8 cellular contexts compared by ENCODE assay signal in genomic region chr5:112921833-112922817, GRCh38. TPM values are rescaled to one million over a fixed set of nuclear protein-coding genes. Genes with fewer than 3 reads are reported as not detected.
A peak's percentile ranks its signal among the peaks of the same experiment; 100 is the strongest.
DNase-seq lines count a peak whose midpoint lies in the region; ATAC-seq and TF ChIP-seq lines count a peak whose summit lies in the region.

Gene REEP5 (minus strand): TSS chr5:112922227. CDS start chr5:112922190, 37 bp downstream.

- DNase-seq in ELF-1 (ENCODE audit: low read depth, low spot score) = peak; percentile 86
- peak; percentile 90 for DNase-seq in GM23338 (ENCODE audit: low spot score)
- peak; percentile 59 for DNase-seq in LNCaP clone FGC (ENCODE audit: low read depth)
- peak; percentile 38 for DNase-seq in SHP77 treated with DMSO at 0.1 percent for 48 hours (lab: John Stamatoyannopoulos, UW)
- peak; percentile 81 for DNase-seq in activated gamma-delta T cell (lab: John Stamatoyannopoulos, UW)
- DNase-seq in fibroblast of villous mesenchyme (ENCODE audit: low read depth) = peak; percentile 78
- peak; percentile 95 for DNase-seq in neural progenitor cell (ENCODE audit: low spot score)

- H3K79me2 ChIP-seq in GM23338 (replicated peaks; ENCODE audit: insufficient read depth) (peaks cover 14% of the 10 kb centered on the region), neural progenitor cell (ENCODE audit: low read depth) (peaks cover 12% of the 10 kb centered on the region)

- H3K27me3 Mint-ChIP-seq in GM23338 (ENCODE audit: insufficient read depth, low read depth, poor library complexity) = peaks cover 15% of the 10 kb centered on the region
- peaks cover 12% of the 10 kb centered on the region for H3K27me3 Mint-ChIP-seq in neural progenitor cell (ENCODE audit: insufficient read depth, low read depth)

- H3K4me1 ChIP-seq in GM23338 (ENCODE audit: insufficient read depth) (0 out of 2 replicates have a peak, but pooled peaks cover 9% of the 10 kb centered on the region), neural progenitor cell (peaks cover 9% of the 10 kb centered on the region), subcutaneous abdominal adipose tissue (ENCODE audit: control insufficient read depth in 5 of 5, insufficient read depth in 5 of 5, low read length in 5 of 5) (peaks cover 3 to 49% (median 40%) of the 10 kb centered on the region in 5 donors)

- H2AFZ ChIP-seq in GM23338 (peak within 1 kb of the TSS; percentile 99), neural progenitor cell (replicated peaks) (peak within 1 kb of the TSS; percentile 83)

- peak; percentile 89 for ATAC-seq in GM23338

- H3K4me1 Mint-ChIP-seq in GM23338 = peaks cover 15% of the 10 kb centered on the region
- H3K4me1 Mint-ChIP-seq in neural progenitor cell = peaks cover 18% of the 10 kb centered on the region

- H3K4me3 ChIP-seq in GM23338 = peak within 1 kb of the TSS; percentile 98
- H3K4me3 ChIP-seq in LNCaP clone FGC (ENCODE audit: low read depth, low read length) = peak within 1 kb of the TSS; percentile 79
- peak within 1 kb of the TSS; percentile 97 for H3K4me3 ChIP-seq in fibroblast of villous mesenchyme (ENCODE audit: low read depth, low read length)
- H3K4me3 ChIP-seq in neural progenitor cell = peak within 1 kb of the TSS; percentile 97
- peak within 1 kb of the TSS; percentile 85 to 99 (median 92) for H3K4me3 ChIP-seq in subcutaneous abdominal adipose tissue (ENCODE audit: low read depth in 1 of 5, low read length in 5 of 5)

- H3K27ac Mint-ChIP-seq in GM23338 (peak within 1 kb of the TSS; percentile 89), neural progenitor cell (peak within 1 kb of the TSS; percentile 57)

- peak; percentile 62 to 88 for TF ChIP-seq CTCF in GM23338 (conservative IDR thresholded peaks at IDR 0.05; ENCODE audit: low read depth in 2 of 2)
- peak; percentile 98 for TF ChIP-seq CTCF in LNCaP clone FGC (IDR thresholded peaks at IDR 0.05; ENCODE audit: control insufficient read depth, extremely low read depth, insufficient read depth)
- TF ChIP-seq CTCF in fibroblast of villous mesenchyme (IDR thresholded peaks at IDR 0.05; ENCODE audit: insufficient read depth, low read depth, low read length) = peak; percentile 69
- peak; percentile 76 for TF ChIP-seq CTCF in neural progenitor cell (IDR thresholded peaks at IDR 0.05)

- H3K9me3 ChIP-seq in neural progenitor cell (ENCODE audit: low read depth) = no peaks in the 10 kb centered on the region
- no peaks in the 10 kb centered on the region for H3K9me3 ChIP-seq in subcutaneous abdominal adipose tissue (ENCODE audit: control insufficient read depth in 5 of 5, low read length in 5 of 5)

- H3K4me2 ChIP-seq in GM23338 = peak within 1 kb of the TSS; percentile 86
- H3K4me2 ChIP-seq in neural progenitor cell = peak within 1 kb of the TSS; percentile 86

- H3K4me3 Mint-ChIP-seq in GM23338 (peak within 1 kb of the TSS; percentile 97), neural progenitor cell (peak within 1 kb of the TSS; percentile 98)

- no peaks in the 10 kb centered on the region; the same call in 1 of the 2 replicates for H4K20me1 ChIP-seq in GM23338 (replicated peaks; ENCODE audit: insufficient read depth)
- H4K20me1 ChIP-seq in neural progenitor cell (ENCODE audit: low read depth) = no peaks in the 10 kb centered on the region

- H3K36me3 Mint-ChIP-seq in GM23338 (ENCODE audit: low read depth) = peaks cover 33% of the 10 kb centered on the region
- H3K36me3 Mint-ChIP-seq in neural progenitor cell = peaks cover 14% of the 10 kb centered on the region

- H3K36me3 ChIP-seq in GM23338 (ENCODE audit: insufficient read depth) = 0 out of 2 replicates have a peak, but pooled peaks cover 5% of the 10 kb centered on the region
- no peaks in the 10 kb centered on the region for H3K36me3 ChIP-seq in neural progenitor cell
- H3K36me3 ChIP-seq in subcutaneous abdominal adipose tissue (ENCODE audit: control insufficient read depth in 5 of 5, insufficient read depth in 5 of 5, low read length in 5 of 5) = peaks cover 2 to 27% (median 15%) of the 10 kb centered on the region in 5 donors

- H3F3A ChIP-seq in GM23338 (replicated peaks; ENCODE audit: low read depth) (0 out of 2 replicates have a peak, but pooled peaks cover 3% of the 10 kb centered on the region), neural progenitor cell (ENCODE audit: low read depth) (peaks cover 19% of the 10 kb centered on the region)

- H3K27me3 ChIP-seq in GM23338 (ENCODE audit: insufficient read depth) = peaks cover 8% of the 10 kb centered on the region
- peaks cover 16% of the 10 kb centered on the region for H3K27me3 ChIP-seq in neural progenitor cell
- H3K27me3 ChIP-seq in subcutaneous abdominal adipose tissue (ENCODE audit: control insufficient read depth in 5 of 5, insufficient read depth in 4 of 5, low read length in 5 of 5) = no peaks in the 10 kb centered on the region

- H3K9me3 Mint-ChIP-seq in GM23338 (no peaks in the 10 kb centered on the region), neural progenitor cell (no peaks in the 10 kb centered on the region)

- H3K27ac ChIP-seq in GM23338 (ENCODE audit: low read depth) = peak within 1 kb of the TSS; percentile 90
- H3K27ac ChIP-seq in neural progenitor cell = peak within 1 kb of the TSS; percentile 68
- peak within 1 kb of the TSS; percentile 97 for H3K27ac ChIP-seq in subcutaneous abdominal adipose tissue (ENCODE audit: low read depth, low read length)

- H3K9ac ChIP-seq in neural progenitor cell = peak within 1 kb of the TSS; percentile 11
- peak within 1 kb of the TSS; percentile 79 to 98 (median 94) for H3K9ac ChIP-seq in subcutaneous abdominal adipose tissue (ENCODE audit: low read length in 5 of 5)

- no peaks in the 10 kb centered on the region for H3K9me2 ChIP-seq in GM23338 (ENCODE audit: insufficient read depth)

TF ChIP-seq in GM23338, 12 proteins besides CTCF, POLR2A, EP300 and RAD21:
- TF ChIP-seq POLR2AphosphoS5 (IDR thresholded peaks at IDR 0.05; ENCODE audit: low read depth) = peak; percentile 94
- no peak for TF ChIP-seq ZNF114 (CRISPR knock-in tag; IDR thresholded peaks at IDR 0.05)
- TF ChIP-seq CREB1 (CRISPR knock-in tag; IDR thresholded peaks at IDR 0.05; ENCODE audit: low read depth) = peak; percentile 38; the same call in 1 of the 2 replicates

RNA-seq across cellular contexts. Expression of gene REEP5, which starts in this region (rescaled TPM):
- 30.3 and 32.5 TPM in 2 replicates for total RNA-seq in GM23338 (2014; rRNA removed; shearing (Covaris generic))
- 109 and 111 TPM in 2 replicates for polyA plus RNA-seq in GM23338 (2016; fragmentation: Nextera tagmentation; extraction: Ambion mirVana)
- total RNA-seq in fibroblast of villous mesenchyme (47.0 and 48.8 TPM in 2 replicates), neural progenitor cell (ENCODE audit: low replicate concordance) (14.3 and 17.1 TPM in 2 replicates)

Comparison
In these comparisons a context has a peak if more than half of its experiments do, and no peak if none do; other contexts are left out.
1. Peak in every context shown above with its lines: DNase-seq, ATAC-seq, H3K4me3 ChIP-seq and H3K27ac ChIP-seq.
2. DNase-seq: peak in every context shown above with its lines; median percentile 95 in neural progenitor cell; 90 in GM23338; 86 in ELF-1; 81 in activated gamma-delta T cell; 78 in fibroblast of villous mesenchyme; 59 in LNCaP clone FGC; 38 in SHP77 treated with DMSO at 0.1 percent for 48 hours.